17 cellular contexts compared by ENCODE assay signal in the genomic region with DNA sequence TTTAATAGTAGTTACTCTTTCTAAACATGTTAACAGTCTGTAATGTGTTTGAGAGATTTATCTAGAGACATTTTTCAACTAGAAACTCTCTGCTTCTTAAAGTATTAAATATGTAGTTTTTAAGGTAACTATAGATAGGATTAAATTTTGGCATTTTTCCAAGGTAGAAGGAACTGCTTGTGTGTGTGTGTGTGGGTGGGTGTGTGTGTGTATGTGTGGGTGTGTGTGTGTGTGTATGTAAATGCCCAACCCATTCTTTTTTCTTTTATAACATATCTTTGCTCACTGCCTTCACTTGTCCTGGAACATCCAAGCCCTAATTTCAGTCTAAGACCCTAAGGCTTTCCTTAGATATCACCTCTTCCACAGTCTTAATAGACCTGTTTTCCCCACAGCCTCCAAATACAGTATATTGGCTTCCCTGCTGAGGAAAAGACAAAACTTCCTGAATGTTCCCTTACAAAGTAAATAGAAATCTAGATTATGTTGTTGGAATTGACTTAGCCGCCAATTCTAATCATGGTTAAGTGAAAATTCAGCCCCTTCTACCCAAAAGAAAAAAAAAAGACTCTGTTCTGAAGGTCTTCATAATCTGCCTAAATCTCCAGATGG. TPM values are rescaled to one million over a fixed set of nuclear protein-coding genes. Genes with fewer than 3 reads are reported as not detected.
DNase-seq lines count a peak whose midpoint lies in the region; ATAC-seq, FAIRE-seq and TF ChIP-seq lines count a peak whose summit lies in the region.
"Had no signal": no experiment of that assay in that cellular context is flagged by ENCODE, and none has a peak within 500 bp of the region (broad histone marks: within the 10 kb centered on the region; RNA-seq: fewer than 3 reads in every experiment).

No MANE protein-coding gene starts in this region.

- H3K9ac ChIP-seq in HepG2 (ENCODE audit: insufficient read depth, low read depth, low read length) = no peak overlapping the region

- H3K4me1 ChIP-seq in HepG2 (ENCODE audit: insufficient read depth, low read length) (0 out of 2 replicates have a peak, but pooled peaks cover 8% of the 10 kb centered on the region), right lobe of liver (no peaks in the 10 kb centered on the region)
- H3K4me1 ChIP-seq: Peyer's patch, SJSA1 had no signal

- no peaks in the 10 kb centered on the region for H3K27me3 Mint-ChIP-seq in central memory CD8-positive, alpha-beta T cell

- WGBS in HepG2 (ENCODE audit: low lambda C conversion rate) = 100% methylated on average over 1 of the region's 1 CpG
- WGBS in right lobe of liver (ENCODE audit: insufficient coverage, low coverage, low lambda C conversion rate, missing lambda C conversion rate) = 82% methylated on average over 1 of the region's 1 CpG

- H3K27me3 ChIP-seq in HepG2 (ENCODE audit: control insufficient read depth in 1 of 2, insufficient read depth in 2 of 2, low read length in 2 of 2) = no peaks in the 10 kb centered on the region
- no peaks in the 10 kb centered on the region for H3K27me3 ChIP-seq in right lobe of liver
- H3K27me3 ChIP-seq: Peyer's patch, SJSA1 had no signal

- TF ChIP-seq CTCF in HepG2 (CRISPR knock-in tag; IDR thresholded peaks at IDR 0.05) (no peak), right lobe of liver (IDR thresholded peaks at IDR 0.05) (no peak)

- FAIRE-seq in HepG2 (lab: Jason Lieb, UNC) = no peak
- FAIRE-seq: G401.6 had no signal

- no peaks in the 10 kb centered on the region for H3K9me3 Mint-ChIP-seq in central memory CD8-positive, alpha-beta T cell

- H3K79me2 ChIP-seq in HepG2 (ENCODE audit: insufficient read depth, low read length) = no peaks in the 10 kb centered on the region

- peaks cover 14 to 50% of the 10 kb centered on the region in 2 experiments for H3K36me3 ChIP-seq in HepG2 (replicated peaks in 1 of 2; ENCODE audit: control insufficient read depth in 1 of 2, insufficient read depth in 2 of 2, low read length in 2 of 2)
- H3K36me3 ChIP-seq in right lobe of liver = peaks cover 0 to 7% (median 3%) of the 10 kb centered on the region in 4 donors

- peaks cover 20% of the 10 kb centered on the region for H3K36me3 Mint-ChIP-seq in central memory CD8-positive, alpha-beta T cell (ENCODE audit: insufficient read depth)

- ATAC-seq in HepG2 = no peak
- ATAC-seq in right lobe of liver = no peak
- ATAC-seq in central memory CD8-positive, alpha-beta T cell (replicated peaks; ENCODE audit: extremely low read depth, poor library complexity, severe bottlenecking) = no peak
- ATAC-seq in GM18519 (IDR thresholded peaks at IDR 0.05; ENCODE audit: low FRiP score, unreplicated experiment) = no peak
- ATAC-seq in HG02642 (IDR thresholded peaks at IDR 0.05; ENCODE audit: poor library complexity, unreplicated experiment) = no peak

- H4K20me1 ChIP-seq in HepG2 (ENCODE audit: insufficient read depth, low read length) = no peaks in the 10 kb centered on the region

- BruUV-seq in HepG2 (replicated peaks; lab: Mats Ljungman, UMichigan) = no TSS peak

- H3K4me3 ChIP-seq in HepG2 (replicated peaks in 1 of 3; ENCODE audit: insufficient read depth in 1 of 3, low read depth in 2 of 3, low read length in 3 of 3) = no peak overlapping the region
- no peak overlapping the region for H3K4me3 ChIP-seq in right lobe of liver
- H3K4me3 ChIP-seq: Peyer's patch, SJSA1 had no signal

- no peak for TF ChIP-seq EP300 in HepG2 (IDR thresholded peaks at IDR 0.05; ENCODE audit: low read depth in 2 of 2, low read length in 2 of 2)
- TF ChIP-seq EP300 in HepG2 (CRISPR knock-in tag; IDR thresholded peaks at IDR 0.05; ENCODE audit: borderline replicate concordance) = no peak

- no peak overlapping the region for H3K27ac ChIP-seq in HepG2 (ENCODE audit: extremely low read length, insufficient read depth, low read length)
- no peak overlapping the region for H3K27ac ChIP-seq in right lobe of liver
- H3K27ac ChIP-seq: Peyer's patch, SJSA1 had no signal

- DNase-seq in HepG2 (ENCODE audit: low spot score) (no peak), right lobe of liver (no peak), NCI-H82 treated with DMSO at 0.1 percent for 48 hours (lab: John Stamatoyannopoulos, UW; ENCODE audit: unreplicated experiment) (peak; percentile 76), COLO668 (lab: John Stamatoyannopoulos, UW; ENCODE audit: unreplicated experiment) (no peak)
- no peak for DNase-seq in central memory CD8-positive, alpha-beta T cell (ENCODE audit: low spot score in 2 of 2)
- DNase-seq: ACHN, C1 segment of cervical spinal cord, GOT3, KG1, NCI-H1417, NCI-H187 treated with DMSO at 0.1 percent for 48 hours, NCI-H2227 treated with DMSO at 0.1 percent for 48 hours, Peyer's patch had no signal

- H3K4me1 Mint-ChIP-seq in central memory CD8-positive, alpha-beta T cell = peaks cover 17% of the 10 kb centered on the region

- H3K27ac Mint-ChIP-seq in central memory CD8-positive, alpha-beta T cell (ENCODE audit: low read depth) = peak overlapping the region; percentile 36

- H3K9me3 ChIP-seq in HepG2 (ENCODE audit: low read length) (no peaks in the 10 kb centered on the region), right lobe of liver (no peaks in the 10 kb centered on the region)
- H3K9me3 ChIP-seq: Peyer's patch, SJSA1 had no signal

- no peak for TF ChIP-seq POLR2A in HepG2 (IDR thresholded peaks at IDR 0.05; ENCODE audit: insufficient read depth in 1 of 2, low read depth in 2 of 2, low read length in 2 of 2)
- no peak for TF ChIP-seq POLR2A in right lobe of liver (IDR thresholded peaks at IDR 0.05)

- in situ Hi-C loops in HepG2 (cut with HindIII; ENCODE audit: extremely low pct_ligation_motif_present, low pct_unique_long_range_greater_than_20kb) = no loop called here

- CTCF ChIA-PET in HepG2 (lab: Yijun Ruan, JAX; ENCODE audit: low intra/inter-chr PET ratio, low total read pairs) = no interaction called here

- POLR2A ChIA-PET in HepG2 (lab: Yijun Ruan, JAX) = no interaction called here

- TF ChIP-seq RAD21 in HepG2 (CRISPR knock-in tag; IDR thresholded peaks at IDR 0.05) = no peak

- H2AFZ ChIP-seq in HepG2 (ENCODE audit: low read length) = no peak overlapping the region

- no peak overlapping the region for H3K4me2 ChIP-seq in HepG2 (ENCODE audit: low read depth, low read length)

- intact Hi-C loops in HepG2 (cut with micrococcal nuclease; ENCODE audit: unreplicated experiment) (no loop called here), right lobe of liver (cut with DNase I) (no loop called here)

- no peak overlapping the region for H3K4me3 Mint-ChIP-seq in central memory CD8-positive, alpha-beta T cell

TF ChIP-seq in HepG2, 621 proteins besides CTCF, POLR2A, EP300 and RAD21:
- TF ChIP-seq HNRNPL (IDR thresholded peaks at IDR 0.05; ENCODE audit: low read depth, low read length) (0 out of 2 replicates have a peak, but pooled peaks have one; percentile 31), ZSCAN9 (CRISPR knock-in tag; IDR thresholded peaks at IDR 0.05; ENCODE audit: borderline replicate concordance) (no peak)

RNA-seq across cellular contexts. Expression of a gene that starts 33.5 kb away (rescaled TPM):
- total RNA-seq in HepG2 (2016; rRNA removed; fragmentation: Illumina TruSeq; extraction: Trizol) (140 and 192 TPM in 2 replicates), right lobe of liver (10 to 100 TPM in 4 of 6 experiments, 1 to 10 TPM in 2; 8.3 to 17.0 (median 12.8) TPM)
- total RNA-seq in HepG2 (2016; cell fraction: cytosol; rRNA removed; fragmentation: Illumina TruSeq; extraction: Trizol; ENCODE audit: low read depth) = 26.3 and 31.0 TPM in 2 replicates
- total RNA-seq in HepG2 (2016; cell fraction: insoluble cytoplasmic fraction; rRNA removed; fragmentation: Illumina TruSeq; extraction: Trizol) = 144 and 197 TPM in 2 replicates
- 41.3 and 54.1 TPM in 2 replicates for total RNA-seq in HepG2 (2016; cell fraction: membrane; rRNA removed; fragmentation: Illumina TruSeq; extraction: Trizol)
- total RNA-seq in HepG2 (2016; cell fraction: nucleus; rRNA removed; fragmentation: Illumina TruSeq; extraction: Trizol) = 83.7 and 88.0 TPM in 2 replicates
- polyA plus RNA-seq in HepG2 (2011; rRNA removed) = 50.1 and 58.5 TPM in 2 replicates
- 39.7 and 48.2 TPM in 2 replicates for polyA plus RNA-seq in HepG2 (2011; cell fraction: cytosol; rRNA removed)
- polyA plus RNA-seq in HepG2 (2011; cell fraction: nucleus; rRNA removed) = 68.9 and 73.2 TPM in 2 replicates
- polyA plus RNA-seq in HepG2 (2012) = 61.3 and 62.5 TPM in 2 replicates
- polyA plus RNA-seq in HepG2 (2016; cell fraction: cytosol; fragmentation: Illumina TruSeq; extraction: Trizol; ENCODE audit: low read depth) = 13.7 and 15.4 TPM in 2 replicates
- 127 and 140 TPM in 2 replicates for polyA plus RNA-seq in HepG2 (2016; cell fraction: insoluble cytoplasmic fraction; fragmentation: Illumina TruSeq; extraction: Trizol; ENCODE audit: low read depth)
- polyA plus RNA-seq in HepG2 (2016; cell fraction: membrane; fragmentation: Illumina TruSeq; extraction: Trizol; ENCODE audit: low read depth) = 22.4 and 22.7 TPM in 2 replicates
- 109 and 116 TPM in 2 replicates for polyA plus RNA-seq in HepG2 (2016; cell fraction: nucleus; fragmentation: Illumina TruSeq; extraction: Trizol; ENCODE audit: insufficient read depth, low read depth)
- 130 and 202 TPM in 2 replicates for polyA minus RNA-seq in HepG2 (2011; rRNA and poly(A)+ RNA removed; ENCODE audit: low replicate concordance)
- 51.7 and 53.7 TPM in 2 replicates for polyA minus RNA-seq in HepG2 (2011; cell fraction: cytosol; rRNA and poly(A)+ RNA removed)
- polyA minus RNA-seq in HepG2 (2011; cell fraction: nucleus; rRNA and poly(A)+ RNA removed) = 49.1 and 65.1 TPM in 2 replicates
